ENCODE assay signal across 8 cellular contexts in genomic region chr3:194871143-194871863, GRCh38.
DNase-seq lines count a peak whose midpoint lies in the region; ATAC-seq and TF ChIP-seq lines count a peak whose summit lies in the region.

No MANE protein-coding gene starts in this region.

- no peaks in the 10 kb centered on the region for H3K4me1 Mint-ChIP-seq in effector memory CD8-positive, alpha-beta T cell (ENCODE audit: low read depth in 2 of 2)

- peaks cover 6% of the 10 kb centered on the region for H3K36me3 Mint-ChIP-seq in effector memory CD8-positive, alpha-beta T cell (ENCODE audit: insufficient read depth)

- no peak overlapping the region for H3K27ac Mint-ChIP-seq in effector memory CD8-positive, alpha-beta T cell

- H3K4me3 ChIP-seq in BJ (ENCODE audit: low read depth, low read length) (no peak overlapping the region), H7 (ENCODE audit: insufficient read depth, low read depth, low read length) (no peak overlapping the region)

- ATAC-seq in effector memory CD8-positive, alpha-beta T cell (replicated peaks) = peak; percentile 16
- ATAC-seq in HG03097 (IDR thresholded peaks at IDR 0.05; ENCODE audit: low FRiP score, unreplicated experiment) = no peak

- H3K36me3 ChIP-seq in BJ (ENCODE audit: control insufficient read depth, insufficient read depth, low read length) (no peaks in the 10 kb centered on the region), H7 (replicated peaks; ENCODE audit: control insufficient read depth, insufficient read depth, low read length) (no peaks in the 10 kb centered on the region)

- POLR2A ChIA-PET in BJ (lab: Charles Lee) = no interaction called here

- no peaks in the 10 kb centered on the region for H3K9me3 Mint-ChIP-seq in effector memory CD8-positive, alpha-beta T cell

- no peak overlapping the region for H3K4me3 Mint-ChIP-seq in effector memory CD8-positive, alpha-beta T cell

- H3K27me3 Mint-ChIP-seq in effector memory CD8-positive, alpha-beta T cell = peaks cover 41 to 46% of the 10 kb centered on the region in 2 donors

- no peak for TF ChIP-seq CTCF in BJ (IDR thresholded peaks at IDR 0.05; ENCODE audit: insufficient read depth, low read depth, low read length)

- H3K27me3 ChIP-seq in BJ (ENCODE audit: control insufficient read depth, insufficient read depth, low read length) (peaks cover 12% of the 10 kb centered on the region), H7 (ENCODE audit: control insufficient read depth, insufficient read depth, low read length) (no peaks in the 10 kb centered on the region; the same call in 1 of the 2 replicates)

- CTCF ChIA-PET in BJ (lab: Yijun Ruan, JAX) = interaction anchor here (0.6 to 2.3 kb wide), 4 partner anchors 11 to 382 kb away, joined by 3 to 7 read pairs (median 3); no protein-coding TSS in a partner anchor

- DNase-seq in BJ (ENCODE audit: low read depth) = peak; percentile 76
- peak; percentile 64 for DNase-seq in H7
- peak; percentile 100 for DNase-seq in NCI-H69 (lab: John Stamatoyannopoulos, UW)
- no peak for DNase-seq in effector memory CD8-positive, alpha-beta T cell
- peak; percentile 83 for DNase-seq in myocyte (ENCODE audit: low read depth)
- no peak for DNase-seq in CD1c-positive myeloid dendritic cell (ENCODE audit: extremely low spot score)
- no peak for DNase-seq in hippocampal formation (lab: John Stamatoyannopoulos, UW)

Comparison
In these comparisons a context has a peak if more than half of its experiments do, and no peak if none do; other contexts are left out.
1. DNase-seq: peak in BJ (single experiment), H7 (single experiment), NCI-H69 (single experiment) and myocyte (single experiment); none in effector memory CD8-positive, alpha-beta T cell (0 of 3), CD1c-positive myeloid dendritic cell (single experiment) and hippocampal formation (0 of 2).